8 cellular contexts compared by ENCODE assay signal in genomic region chr20:45857836-45858250, GRCh38. TPM values are rescaled to one million over a fixed set of nuclear protein-coding genes. Genes with fewer than 3 reads are reported as not detected.
A peak's percentile ranks its signal among the peaks of the same experiment; 100 is the strongest.
DNase-seq lines count a peak whose midpoint lies in the region; ATAC-seq and TF ChIP-seq lines count a peak whose summit lies in the region.

No MANE protein-coding gene starts in this region.

- intact Hi-C loops in dorsolateral prefrontal cortex (cut with DNase I), result loop anchor here (2.0 to 5.0 kb wide), 3 partner anchors 34 to 77 kb away; partner anchors contain the start of genes CTSA (in 1 of the 2), NEURL2 (in 1 of the 2), PCIF1 (in 1 of the 2) and UBE2C (in 1 of the 2)
- intact Hi-C loops in naive thymus-derived CD4-positive, alpha-beta T cell (cut with micrococcal nuclease), result loop anchor here (1.0 to 10.0 kb wide), 15 partner anchors 23 to 971 kb away; partner anchors contain the start of genes CTSA (in 2 of the 2), DNTTIP1 (in 2 of the 2), NEURL2 (in 2 of the 2) and UBE2C (in 2 of the 2)

- in situ Hi-C loops in G401 (cut with HindIII; ENCODE audit: low sequenced_read_pairs), result no loop called here

- no peaks in the 10 kb centered on the region for H3K9me3 ChIP-seq in naive thymus-derived CD4-positive, alpha-beta T cell (ENCODE audit: control insufficient read depth in 2 of 3, low read length in 3 of 3)

- CTCF ChIA-PET in naive thymus-derived CD4-positive, alpha-beta T cell (lab: Charles Lee), result no interaction called here

- peak overlapping the region; percentile 68 to 100 (median 93) for H3K4me3 ChIP-seq in dorsolateral prefrontal cortex
- peak overlapping the region; percentile 94 for H3K4me3 ChIP-seq in naive thymus-derived CD4-positive, alpha-beta T cell (ENCODE audit: low read length)

- H3K4me3 Mint-ChIP-seq in activated T-cell treated with anti-CD3 and anti-CD28 coated beads, Interleukin-2, amount 50 U/mL, for 4 hours, result peak overlapping the region; percentile 95
- H3K4me3 Mint-ChIP-seq in naive thymus-derived CD4-positive, alpha-beta T cell, result peak overlapping the region; percentile 95 to 98 (median 96)

- no peak for TF ChIP-seq CTCF in dorsolateral prefrontal cortex (IDR thresholded peaks at IDR 0.05 in 54 of 56, conservative IDR thresholded peaks at IDR 0.05 in 2 of 56; ENCODE audit: low read depth in 1 of 56, partially characterized antibody in 56 of 56)

- H3K36me3 ChIP-seq in naive thymus-derived CD4-positive, alpha-beta T cell (ENCODE audit: control insufficient read depth in 2 of 3, insufficient read depth in 3 of 3, low read length in 3 of 3), result peaks cover 0 to 21% (median 9%) of the 10 kb centered on the region in 3 experiments

- peak overlapping the region; percentile 96 to 99 (median 98) for H3K27ac Mint-ChIP-seq in naive thymus-derived CD4-positive, alpha-beta T cell

- peak overlapping the region in 55 of 59 donors; percentile 42 to 96 (median 84) for H3K27ac ChIP-seq in dorsolateral prefrontal cortex
- H3K27ac ChIP-seq in naive thymus-derived CD4-positive, alpha-beta T cell (ENCODE audit: low read depth, low read length), result peak overlapping the region; percentile 95

- ATAC-seq in activated T-cell treated with anti-CD3 and anti-CD28 coated beads, Interleukin-2, amount 50 U/mL, for 4 hours, result peak; percentile 27 to 29
- peak; percentile 12 for ATAC-seq in HG02642 (IDR thresholded peaks at IDR 0.05; ENCODE audit: poor library complexity, unreplicated experiment)
- peak; percentile 10 for ATAC-seq in naive thymus-derived CD4-positive, alpha-beta T cell

- no peaks in the 10 kb centered on the region for H3K27me3 ChIP-seq in dorsolateral prefrontal cortex
- no peaks in the 10 kb centered on the region for H3K27me3 ChIP-seq in naive thymus-derived CD4-positive, alpha-beta T cell (ENCODE audit: control insufficient read depth in 2 of 2, insufficient read depth in 2 of 2, low read length in 2 of 2)

- H3K4me1 ChIP-seq in naive thymus-derived CD4-positive, alpha-beta T cell (ENCODE audit: control insufficient read depth in 2 of 2, insufficient read depth in 2 of 2, low read length in 2 of 2), result peaks cover 16 to 26% of the 10 kb centered on the region in 2 donors

- POLR2A ChIA-PET in naive thymus-derived CD4-positive, alpha-beta T cell (lab: Charles Lee), result interaction anchor here (0.5 to 5.3 kb wide), 10 partner anchors 9 to 114 kb away, joined by 3 to 64 read pairs (median 8); partner anchors contain the start of genes CTSA, DNTTIP1, NEURL2 and PCIF1

- no peaks in the 10 kb centered on the region for H3K9me3 Mint-ChIP-seq in activated T-cell treated with anti-CD3 and anti-CD28 coated beads, Interleukin-2, amount 50 U/mL, for 4 hours
- peaks cover 0 to 3% (median 0%) of the 10 kb centered on the region in 11 donors for H3K9me3 Mint-ChIP-seq in naive thymus-derived CD4-positive, alpha-beta T cell

- no peaks in the 10 kb centered on the region for H3K27me3 Mint-ChIP-seq in activated T-cell treated with anti-CD3 and anti-CD28 coated beads, Interleukin-2, amount 50 U/mL, for 4 hours (ENCODE audit: low read depth)
- H3K27me3 Mint-ChIP-seq in naive thymus-derived CD4-positive, alpha-beta T cell, result no peaks in the 10 kb centered on the region

- H3K36me3 Mint-ChIP-seq in activated T-cell treated with anti-CD3 and anti-CD28 coated beads, Interleukin-2, amount 50 U/mL, for 4 hours (ENCODE audit: insufficient read depth), result peaks cover 13% of the 10 kb centered on the region
- H3K36me3 Mint-ChIP-seq in naive thymus-derived CD4-positive, alpha-beta T cell, result peaks cover 0 to 20% (median 16%) of the 10 kb centered on the region in 5 donors

- no peak for DNase-seq in activated T-cell treated with anti-CD3 and anti-CD28 coated beads, Interleukin-2, amount 50 U/mL, for 4 hours
- no peak for DNase-seq in activated T-cell treated with anti-CD3 and anti-CD28 coated beads, Interleukin-2, amount 50 U/mL, for 1 hour
- DNase-seq in OCI-M1 (lab: John Stamatoyannopoulos, UW), result peak; percentile 85
- DNase-seq in dorsolateral prefrontal cortex, result no peak
- DNase-seq in naive thymus-derived CD4-positive, alpha-beta T cell, result no peak
- DNase-seq in NCI-H1105 (lab: John Stamatoyannopoulos, UW), result no peak
- no peak for DNase-seq in G401 (ENCODE audit: low spot score)

- H3K4me1 Mint-ChIP-seq in activated T-cell treated with anti-CD3 and anti-CD28 coated beads, Interleukin-2, amount 50 U/mL, for 4 hours (ENCODE audit: low read depth), result peaks cover 41% of the 10 kb centered on the region
- peaks cover 23 to 74% (median 61%) of the 10 kb centered on the region in 7 donors for H3K4me1 Mint-ChIP-seq in naive thymus-derived CD4-positive, alpha-beta T cell

RNA-seq across cellular contexts. Expression of gene ZSWIM3, which starts 0.4 kb away (rescaled TPM):
- 1 to 10 TPM; 3.0 to 3.9 (median 3.3) TPM for total RNA-seq in activated T-cell treated with anti-CD3 and anti-CD28 coated beads, Interleukin-2, amount 50 U/mL, for 4 hours
- 1 to 10 TPM; 2.8 to 9.6 (median 6.0) TPM for total RNA-seq in dorsolateral prefrontal cortex
- 1 to 10 TPM; 1.3 to 6.8 (median 6.0) TPM for total RNA-seq in naive thymus-derived CD4-positive, alpha-beta T cell
- 1 to 10 TPM; 1.2 to 3.1 TPM for polyA plus RNA-seq in naive thymus-derived CD4-positive, alpha-beta T cell
- 2.9 and 4.9 TPM in 2 replicates for total RNA-seq in G401 (2014; rRNA removed; shearing (Covaris generic))

RNA-seq across cellular contexts. Expression of gene ACOT8, which starts 0.7 kb away (rescaled TPM):
- 10 to 100 TPM; 18.0 to 21.0 (median 18.2) TPM for total RNA-seq in activated T-cell treated with anti-CD3 and anti-CD28 coated beads, Interleukin-2, amount 50 U/mL, for 4 hours
- total RNA-seq in dorsolateral prefrontal cortex, result 10 to 100 TPM; 27.3 to 54.9 (median 41.6) TPM
- 10 to 100 TPM; 20.5 to 35.5 (median 29.2) TPM for total RNA-seq in naive thymus-derived CD4-positive, alpha-beta T cell
- 10 to 100 TPM; 33.8 to 38.7 TPM for polyA plus RNA-seq in naive thymus-derived CD4-positive, alpha-beta T cell
- total RNA-seq in G401 (2014; rRNA removed; shearing (Covaris generic)), result 32.4 and 43.3 TPM in 2 replicates

RNA-seq across cellular contexts. Expression of gene ZSWIM1, which starts 23.2 kb away (rescaled TPM):
- 10 to 100 TPM; 10.8 to 11.9 (median 10.9) TPM for total RNA-seq in activated T-cell treated with anti-CD3 and anti-CD28 coated beads, Interleukin-2, amount 50 U/mL, for 4 hours
- 10 to 100 TPM in 49 of 120 experiments, 1 to 10 TPM in 71; 6.1 to 16.0 (median 9.6) TPM for total RNA-seq in dorsolateral prefrontal cortex
- total RNA-seq in naive thymus-derived CD4-positive, alpha-beta T cell, result 10 to 100 TPM in 2 of 5 experiments, 1 to 10 TPM in 3; 8.2 to 16.0 (median 9.8) TPM
- polyA plus RNA-seq in naive thymus-derived CD4-positive, alpha-beta T cell, result 10 to 100 TPM in 1 of 2 donors, 1 to 10 TPM in 1; 3.2 to 12.5 TPM
- 9.6 and 11.3 TPM in 2 replicates for total RNA-seq in G401 (2014; rRNA removed; shearing (Covaris generic))

RNA-seq across cellular contexts. Expression of gene SNX21, which starts 24.2 kb away (rescaled TPM):
- under 1 TPM; 0.83 to 0.98 (median 0.87) TPM for total RNA-seq in activated T-cell treated with anti-CD3 and anti-CD28 coated beads, Interleukin-2, amount 50 U/mL, for 4 hours
- total RNA-seq in dorsolateral prefrontal cortex, result 10 to 100 TPM; 24.9 to 65.9 (median 37.1) TPM
- total RNA-seq in naive thymus-derived CD4-positive, alpha-beta T cell, result 1 to 10 TPM in 3 of 5 experiments, under 1 TPM in 2; 0.93 to 4.9 (median 1.5) TPM
- polyA plus RNA-seq in naive thymus-derived CD4-positive, alpha-beta T cell, result 1 to 10 TPM in 1 of 2 donors, under 1 TPM in 1; 0.30 to 1.1 TPM
- total RNA-seq in G401 (2014; rRNA removed; shearing (Covaris generic)), result 26.5 and 45.6 TPM in 2 replicates

RNA-seq across cellular contexts. Expression of gene SPATA25, which starts 29.6 kb away (rescaled TPM):
- under 1 TPM; 0.63 to 0.73 (median 0.73) TPM for total RNA-seq in activated T-cell treated with anti-CD3 and anti-CD28 coated beads, Interleukin-2, amount 50 U/mL, for 4 hours
- total RNA-seq in dorsolateral prefrontal cortex, result 1 to 10 TPM; 1.6 to 9.6 (median 4.6) TPM
- total RNA-seq in naive thymus-derived CD4-positive, alpha-beta T cell, result 1 to 10 TPM; 1.0 to 3.9 (median 1.2) TPM
- not detected for polyA plus RNA-seq in naive thymus-derived CD4-positive, alpha-beta T cell
- total RNA-seq in G401 (2014; rRNA removed; shearing (Covaris generic)), result 1.0 TPM in 1 of 2 replicates, not detected in the other
